Comparison of ENCODE assay signal across 8 cellular contexts in genomic region chr6:165760803-165761185, GRCh38.
"Had no signal": no experiment of that assay in that cellular context is flagged by ENCODE, and none has a peak within 500 bp of the region (broad histone marks: within the 10 kb centered on the region; RNA-seq: fewer than 3 reads in every experiment).

No MANE protein-coding gene starts in this region.

- FAIRE-seq: K562 had no signal

- H3K4me1 ChIP-seq: HAP-1 had no signal

- DNase-seq: GOT3, H7, HFFc6, IMR-90 had no signal

- ATAC-seq: HCT116, K562 had no signal

- H3K27ac ChIP-seq: HL-60 had no signal

- H3K4me3 ChIP-seq: HAP-1, K562 had no signal

- H3K27ac Mint-ChIP-seq: HFFc6 had no signal

- H3K36me3 ChIP-seq: HAP-1 had no signal

- H3K4me3 Mint-ChIP-seq: HFFc6 had no signal
